1 cellular context compared by ENCODE assay signal in genomic region chr2:106745468-106745867, GRCh38.
TF ChIP-seq lines count a peak whose summit lies in the region.

No MANE protein-coding gene starts in this region.

TF ChIP-seq in GM23338, 12 proteins besides CTCF, POLR2A, EP300 and RAD21 (continued from another document):
- no peak for TF ChIP-seq STAT1 (IDR thresholded peaks at IDR 0.05; ENCODE audit: unreplicated experiment)
